In genomic region chr16:11051430-11052079, GRCh38 we compare ENCODE assay signal across 17 cellular contexts.
DNase-seq lines count a peak whose midpoint lies in the region; ATAC-seq and TF ChIP-seq lines count a peak whose summit lies in the region.
"Had no signal": no experiment of that assay in that cellular context is flagged by ENCODE, and none has a peak within 500 bp of the region (broad histone marks: within the 10 kb centered on the region; RNA-seq: fewer than 3 reads in every experiment).

No MANE protein-coding gene starts in this region.

- POLR2A ChIA-PET in naive thymus-derived CD8-positive, alpha-beta T cell (lab: Charles Lee): no interaction called here

- TF ChIP-seq CTCF in upper lobe of right lung (IDR thresholded peaks at IDR 0.05): no peak

- DNase-seq in T-helper 1 cell (no peak), NCI-H524 treated with DMSO at 0.1 percent for 48 hours (lab: John Stamatoyannopoulos, UW) (no peak), upper lobe of right lung (no peak), head of caudate nucleus (no peak)
- peak; percentile 68 for DNase-seq in activated CD8-positive, alpha-beta memory T cell treated with anti-CD3 and anti-CD28 coated beads, Interleukin-2, amount 50 U/mL, for 48 hours
- DNase-seq in naive thymus-derived CD8-positive, alpha-beta T cell: no peak
- DNase-seq: EL, NCI-H1436 treated with DMSO at 0.1 percent for 48 hours, posterior cingulate gyrus had no signal

- H3K4me3 ChIP-seq in upper lobe of right lung: no peak overlapping the region
- H3K4me3 ChIP-seq: gastroesophageal sphincter, GM23338, skin epidermis had no signal

- H3K36me3 Mint-ChIP-seq in T-helper 1 cell treated with Interleukin-12 subunit alpha and Interleukin-12 subunit beta and Interleukin-4 antibody, amounts not matched to agents 30 μg/mL and 1 μg/mL, for 36 hours (ENCODE audit: low read depth): peaks cover 59% of the 10 kb centered on the region
- H3K36me3 Mint-ChIP-seq in naive thymus-derived CD8-positive, alpha-beta T cell: peaks cover 0 to 56% (median 30%) of the 10 kb centered on the region in 3 donors

- H3K4me1 ChIP-seq in upper lobe of right lung: peaks cover 4% of the 10 kb centered on the region
- H3K4me1 ChIP-seq: gastroesophageal sphincter had no signal

- no peaks in the 10 kb centered on the region for H3K9me3 ChIP-seq in upper lobe of right lung
- H3K9me3 ChIP-seq: gastroesophageal sphincter had no signal

- ATAC-seq in GM21528 (IDR thresholded peaks at IDR 0.05; ENCODE audit: low FRiP score, unreplicated experiment) (peak; percentile 8), upper lobe of right lung (no peak)
- ATAC-seq in naive thymus-derived CD8-positive, alpha-beta T cell: no peak
- ATAC-seq: gastroesophageal sphincter had no signal

- H3K27ac ChIP-seq in upper lobe of right lung: no peak overlapping the region
- H3K27ac ChIP-seq: 22Rv1, C4-2B, gastroesophageal sphincter had no signal

- H3K27me3 Mint-ChIP-seq in T-helper 1 cell treated with Interleukin-12 subunit alpha and Interleukin-12 subunit beta and Interleukin-4 antibody, amounts not matched to agents 30 μg/mL and 1 μg/mL, for 36 hours (ENCODE audit: low read depth): no peaks in the 10 kb centered on the region
- no peaks in the 10 kb centered on the region for H3K27me3 Mint-ChIP-seq in naive thymus-derived CD8-positive, alpha-beta T cell
- H3K27me3 Mint-ChIP-seq: type B pancreatic cell had no signal

- H3K9me3 Mint-ChIP-seq in T-helper 1 cell treated with Interleukin-12 subunit alpha and Interleukin-12 subunit beta and Interleukin-4 antibody, amounts not matched to agents 30 μg/mL and 1 μg/mL, for 36 hours: no peaks in the 10 kb centered on the region
- H3K9me3 Mint-ChIP-seq in naive thymus-derived CD8-positive, alpha-beta T cell: no peaks in the 10 kb centered on the region
- H3K9me3 Mint-ChIP-seq: GM23338, type B pancreatic cell had no signal

- peak overlapping the region; percentile 79 for H3K27ac Mint-ChIP-seq in T-helper 1 cell treated with Interleukin-12 subunit alpha and Interleukin-12 subunit beta and Interleukin-4 antibody, amounts not matched to agents 30 μg/mL and 1 μg/mL, for 36 hours
- H3K27ac Mint-ChIP-seq in naive thymus-derived CD8-positive, alpha-beta T cell: peak overlapping the region in 8 of 10 donors; percentile 6 to 85 (median 58)
- H3K27ac Mint-ChIP-seq: GM23338, type B pancreatic cell had no signal

- intact Hi-C loops in upper lobe of right lung (cut with DNase I): no loop called here
- intact Hi-C loops in head of caudate nucleus (cut with DNase I): no loop called here

- peaks cover 70% of the 10 kb centered on the region for H3K4me1 Mint-ChIP-seq in T-helper 1 cell treated with Interleukin-12 subunit alpha and Interleukin-12 subunit beta and Interleukin-4 antibody, amounts not matched to agents 30 μg/mL and 1 μg/mL, for 36 hours (ENCODE audit: low read depth)
- H3K4me1 Mint-ChIP-seq in naive thymus-derived CD8-positive, alpha-beta T cell: peaks cover 20 to 47% (median 43%) of the 10 kb centered on the region in 4 donors

- H3K27me3 ChIP-seq in upper lobe of right lung: no peaks in the 10 kb centered on the region
- H3K27me3 ChIP-seq: gastroesophageal sphincter had no signal

- peak overlapping the region; percentile 46 for H3K4me3 Mint-ChIP-seq in T-helper 1 cell treated with Interleukin-12 subunit alpha and Interleukin-12 subunit beta and Interleukin-4 antibody, amounts not matched to agents 30 μg/mL and 1 μg/mL, for 36 hours
- H3K4me3 Mint-ChIP-seq in naive thymus-derived CD8-positive, alpha-beta T cell: peak overlapping the region in 9 of 10 donors; percentile 1 to 72 (median 30)
- H3K4me3 Mint-ChIP-seq: GM23338, type B pancreatic cell had no signal

- peaks cover 18% of the 10 kb centered on the region for H3K36me3 ChIP-seq in upper lobe of right lung
